27 cellular contexts compared by ENCODE assay signal in the genomic region with DNA sequence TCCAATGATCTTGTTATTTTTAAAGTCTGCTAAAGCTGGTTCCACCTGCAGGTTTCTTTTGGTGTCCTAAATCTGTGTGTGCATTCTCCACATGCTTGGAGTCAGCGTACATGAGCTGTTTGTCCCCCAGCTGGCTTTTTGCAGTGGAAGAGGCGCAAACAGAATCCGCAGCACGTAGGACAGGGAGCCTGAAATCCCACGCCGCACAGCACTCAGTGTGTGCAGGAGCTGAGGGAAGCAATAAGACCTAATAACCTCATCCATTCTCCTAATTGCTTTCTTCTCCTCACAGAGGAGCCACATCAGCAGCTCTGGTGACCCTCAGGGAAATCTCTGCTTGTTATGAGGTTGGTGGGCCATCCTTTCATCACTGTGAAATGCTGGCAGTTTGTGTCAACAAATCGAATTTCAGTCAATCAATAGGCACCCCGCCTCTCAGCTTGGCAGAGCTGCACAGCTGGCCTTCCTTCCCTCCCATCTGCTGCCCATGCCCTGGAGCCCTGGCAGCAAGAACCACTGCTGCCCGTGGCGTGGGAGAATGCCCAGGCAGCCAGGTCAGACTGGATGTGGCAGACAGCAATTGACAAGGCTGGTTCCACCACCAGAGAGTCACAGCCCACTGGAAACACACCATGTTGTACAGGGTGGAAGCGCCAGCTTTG.
DNase-seq lines count a peak whose midpoint lies in the region; ATAC-seq, FAIRE-seq and TF ChIP-seq lines count a peak whose summit lies in the region.
"Had no signal": no experiment of that assay in that cellular context is flagged by ENCODE, and none has a peak within 500 bp of the region (broad histone marks: within the 10 kb centered on the region; RNA-seq: fewer than 3 reads in every experiment).

No MANE protein-coding gene starts in this region.

- H3K4me2 ChIP-seq in H1 (ENCODE audit: insufficient read depth in 1 of 2, low read depth in 2 of 2, low read length in 2 of 2) (no peak overlapping the region), neuronal stem cell (ENCODE audit: insufficient read depth, low read length, poor library complexity, severe bottlenecking) (no peak overlapping the region)
- H3K4me2 ChIP-seq: BLaER1 had no signal

- H2BK15ac ChIP-seq in H1 (ENCODE audit: low read length): no peak overlapping the region
- H2BK15ac ChIP-seq in neuronal stem cell (ENCODE audit: low read length): no peak overlapping the region

- H3K79me2 ChIP-seq in H1 (ENCODE audit: control insufficient read depth in 1 of 2, insufficient read depth in 2 of 2, low read length in 2 of 2): no peaks in the 10 kb centered on the region

- H2BK20ac ChIP-seq in H1 (ENCODE audit: low read length): no peak overlapping the region

- ATAC-seq in GM21825 (IDR thresholded peaks at IDR 0.05; ENCODE audit: unreplicated experiment) (no peak), HG03039 (IDR thresholded peaks at IDR 0.05; ENCODE audit: unreplicated experiment) (no peak)
- ATAC-seq: GM12878, PC-3, Right ventricle myocardium inferior, SK-N-SH treated with all-trans-retinoic acid at 6 μM for 48 hours had no signal

- H3K4ac ChIP-seq in H1 (replicated peaks; ENCODE audit: insufficient read length, low read depth, low read length) (no peak overlapping the region), neuronal stem cell (ENCODE audit: low read length) (no peak overlapping the region)

- POLR2A ChIA-PET in H1 (lab: Charles Lee; ENCODE audit: partially characterized antibody): interaction anchor here (1.2 kb wide), 1 partner anchor 15 kb away, joined by 3 read pairs; no protein-coding TSS in a partner anchor

- H4K20me1 ChIP-seq in H1 (replicated peaks in 1 of 2; ENCODE audit: control insufficient read depth in 1 of 2, insufficient read depth in 2 of 2, low read length in 2 of 2): no peaks in the 10 kb centered on the region
- H4K20me1 ChIP-seq: BLaER1 had no signal

- H4K5ac ChIP-seq in H1 (ENCODE audit: insufficient read length, low read depth, low read length): no peak overlapping the region

- FAIRE-seq in H1 (lab: Jason Lieb, UNC): no peak
- FAIRE-seq: GM12878 had no signal

- H3K14ac ChIP-seq in H1 (ENCODE audit: insufficient read length) (no peak overlapping the region), neuronal stem cell (ENCODE audit: low read length) (no peak overlapping the region)

- TF ChIP-seq POLR2A in H1 (IDR thresholded peaks at IDR 0.05; ENCODE audit: control extremely low read depth in 1 of 2, low read depth in 2 of 2, low read length in 2 of 2): no peak

- H3K79me1 ChIP-seq in H1 (ENCODE audit: low read depth, low read length) (no peaks in the 10 kb centered on the region), neuronal stem cell (ENCODE audit: low read depth, low read length) (peaks cover 2% of the 10 kb centered on the region)

- H4K8ac ChIP-seq in H1 (ENCODE audit: extremely low read depth, insufficient read depth, low read length): no peak overlapping the region
- no peak overlapping the region for H4K8ac ChIP-seq in neuronal stem cell (ENCODE audit: low read depth, low read length)

- TF ChIP-seq CTCF in H1 (IDR thresholded peaks at IDR 0.05; ENCODE audit: control extremely low read depth in 1 of 3, insufficient read depth in 1 of 3, low read depth in 1 of 3, low read length in 3 of 3) (no peak), WERI-Rb-1 (IDR thresholded peaks at IDR 0.05; ENCODE audit: low read depth, low read length) (no peak)

- H3K9ac ChIP-seq in H1 (replicated peaks in 1 of 4; ENCODE audit: extremely low read depth in 1 of 4, low read depth in 3 of 4, low read length in 3 of 4): no peak overlapping the region
- H3K9ac ChIP-seq in neuronal stem cell (ENCODE audit: low read depth, low read length, poor library complexity): peak overlapping the region; percentile 35
- H3K9ac ChIP-seq: BLaER1 had no signal

- H3K23ac ChIP-seq in H1 (ENCODE audit: insufficient read length): no peak overlapping the region
- no peak overlapping the region for H3K23ac ChIP-seq in neuronal stem cell (ENCODE audit: low read depth, low read length, poor library complexity)

- H4K91ac ChIP-seq in H1 (replicated peaks; ENCODE audit: insufficient read length, low read length) (no peak overlapping the region), neuronal stem cell (ENCODE audit: low read depth, low read length, poor library complexity) (no peak overlapping the region)

- H3K27ac ChIP-seq in H1 (ENCODE audit: low read depth, low read length) (no peak overlapping the region), neuronal stem cell (replicated peaks; ENCODE audit: low read length) (no peak overlapping the region), WERI-Rb-1 (no peak overlapping the region)
- H3K27ac ChIP-seq: BLaER1, SJCRH30 had no signal

- no peak for TF ChIP-seq RAD21 in H1 (IDR thresholded peaks at IDR 0.05 in 1 of 2, conservative IDR thresholded peaks at IDR 0.05 in 1 of 2; ENCODE audit: low read depth in 2 of 2, low read length in 2 of 2)

- H2BK120ac ChIP-seq in H1 (replicated peaks; ENCODE audit: low read depth, low read length) (no peak overlapping the region), neuronal stem cell (ENCODE audit: low read depth, low read length) (no peak overlapping the region)

- H3K56ac ChIP-seq in H1 (replicated peaks; ENCODE audit: insufficient read length, low read depth, low read length): no peak overlapping the region

- peak; percentile 30 for DNase-seq in NCI-H748 (lab: John Stamatoyannopoulos, UW; ENCODE audit: unreplicated experiment)
- no peak for DNase-seq in NCI-H748 treated with DMSO at 0.1 percent for 48 hours (lab: John Stamatoyannopoulos, UW)
- no peak for DNase-seq in H1 (ENCODE audit: low read depth in 1 of 2, low spot score in 2 of 2)
- DNase-seq in neuronal stem cell (ENCODE audit: low spot score): no peak
- DNase-seq in WERI-Rb-1: no peak
- DNase-seq: CD4-positive, CD25-positive, alpha-beta regulatory T cell; DMS53; GDM1; GOT3; HCEC 1CT; IMR-90; KG1; MG63; NCI-H1417; NCI-H1694; NCI-H2029 treated with DMSO at 0.1 percent for 48 hours; NCI-H2227 treated with DMSO at 0.1 percent for 48 hours; NCI-H526 treated with DMSO at 0.1 percent for 48 hours; NK-92 treated with Interleukin-12 subunit alpha and Interleukin-12 subunit beta, amount 100 ng/mL, for 24 hours; PC-3; SJCRH30 had no signal

- no peak overlapping the region for H3K4me3 ChIP-seq in H1 (ENCODE audit: extremely low read depth in 1 of 4, insufficient read depth in 2 of 4, low read depth in 3 of 4, low read length in 4 of 4)
- no peak overlapping the region for H3K4me3 ChIP-seq in neuronal stem cell (ENCODE audit: low read length in 2 of 2)
- no peak overlapping the region for H3K4me3 ChIP-seq in WERI-Rb-1 (ENCODE audit: low read depth, low read length)
- H3K4me3 ChIP-seq: BLaER1, GM12878, MG63, SJCRH30 had no signal

- H3K4me1 ChIP-seq in H1 (replicated peaks in 1 of 4; ENCODE audit: control insufficient read depth in 3 of 4, insufficient read depth in 4 of 4, low read length in 3 of 4) (peaks cover 8 to 14% (median 9%) of the 10 kb centered on the region in 4 experiments), neuronal stem cell (ENCODE audit: control insufficient read depth in 2 of 2, insufficient read depth in 1 of 2, low read depth in 1 of 2, low read length in 2 of 2) (peaks cover 3 to 6% of the 10 kb centered on the region in 2 donors)
- H3K4me1 ChIP-seq: SJCRH30 had no signal

- H3K36me3 ChIP-seq in H1 (ENCODE audit: control insufficient read depth in 2 of 4, insufficient read depth in 4 of 4, low read length in 3 of 4) (no peaks in the 10 kb centered on the region), neuronal stem cell (replicated peaks in 1 of 2; ENCODE audit: control insufficient read depth in 2 of 2, insufficient read depth in 2 of 2, low read length in 2 of 2) (no peaks in the 10 kb centered on the region), WERI-Rb-1 (no peaks in the 10 kb centered on the region)
- H3K36me3 ChIP-seq: MG63, SJCRH30 had no signal

- H2AK5ac ChIP-seq in H1 (ENCODE audit: low read depth, low read length) (no peak overlapping the region), neuronal stem cell (ENCODE audit: low read depth, low read length) (no peak overlapping the region)

- TF ChIP-seq EP300 in H1 (IDR thresholded peaks at IDR 0.05; ENCODE audit: borderline replicate concordance in 1 of 2, low read depth in 2 of 2, low read length in 2 of 2): no peak

- CTCF ChIA-PET in H1 (lab: Charles Lee; ENCODE audit: partially characterized antibody): interaction anchor here (1.6 kb wide), 1 partner anchor 15 kb away, joined by 5 read pairs; no protein-coding TSS in a partner anchor

- no peaks in the 10 kb centered on the region for H3K9me3 ChIP-seq in H1 (ENCODE audit: insufficient read depth in 2 of 2, low read depth in 1 of 2, low read length in 1 of 2)
- H3K9me3 ChIP-seq in neuronal stem cell (replicated peaks in 1 of 2; ENCODE audit: control insufficient read depth in 2 of 2, insufficient read depth in 1 of 2, low read depth in 1 of 2, low read length in 2 of 2): no peaks in the 10 kb centered on the region
- H3K9me3 ChIP-seq in WERI-Rb-1 (ENCODE audit: severe bottlenecking): no peaks in the 10 kb centered on the region
- H3K9me3 ChIP-seq: MG63, SJCRH30 had no signal

- H3K27me3 ChIP-seq in H1 (replicated peaks in 1 of 4; ENCODE audit: control insufficient read depth in 3 of 4, extremely low read depth in 1 of 4, insufficient read depth in 3 of 4, low read length in 3 of 4) (no peaks in the 10 kb centered on the region), neuronal stem cell (ENCODE audit: control insufficient read depth in 3 of 3, insufficient read depth in 3 of 3, low read depth in 1 of 3, low read length in 3 of 3) (no peaks in the 10 kb centered on the region), WERI-Rb-1 (ENCODE audit: insufficient read depth, low read depth, severe bottlenecking) (no peaks in the 10 kb centered on the region)
- H3K27me3 ChIP-seq: BLaER1, MG63, SJCRH30 had no signal

- peaks cover 2% of the 10 kb centered on the region; the same call in 1 of the 2 replicates for H3K23me2 ChIP-seq in H1 (ENCODE audit: low read depth, low read length)

- peak overlapping the region; percentile 84; the same call in 1 of the 2 replicates for H2BK12ac ChIP-seq in H1 (ENCODE audit: low read depth, low read length)
- no peak overlapping the region for H2BK12ac ChIP-seq in neuronal stem cell (ENCODE audit: low read length)

- no peak overlapping the region for H3K18ac ChIP-seq in H1 (ENCODE audit: extremely low read depth, low read length)
- peak overlapping the region; percentile 16 for H3K18ac ChIP-seq in neuronal stem cell (ENCODE audit: low read length)

- no peak overlapping the region for H2AFZ ChIP-seq in H1 (ENCODE audit: low read length)
- no peak overlapping the region for H2AFZ ChIP-seq in neuronal stem cell (ENCODE audit: low read length)

- 67% methylated on average over 11 of the region's 11 CpGs; no CpG with 5 or more reads in 1 of the 2 experiments for WGBS in H1 (ENCODE audit: extremely low coverage in 1 of 2, insufficient coverage in 1 of 2, insufficient read length in 1 of 2, insufficient replicate concordance in 2 of 2, low coverage in 1 of 2, low lambda C conversion rate in 2 of 2, missing lambda C conversion rate in 1 of 2), 2 experiments
- no CpG with 5 or more reads among the region's 11 CpGs for WGBS in neuronal stem cell (ENCODE audit: extremely low coverage in 2 of 2, insufficient read length in 2 of 2, insufficient replicate concordance in 1 of 2), 2 donors

- no peak overlapping the region for H2BK5ac ChIP-seq in H1 (ENCODE audit: low read depth, low read length)
- H2BK5ac ChIP-seq in neuronal stem cell (ENCODE audit: low read length): no peak overlapping the region
